ENCODE assay signal across 28 cellular contexts in genomic region chr5:171898879-171899278, GRCh38.
"Had no signal": no experiment of that assay in that cellular context is flagged by ENCODE, and none has a peak within 500 bp of the region (broad histone marks: within the 10 kb centered on the region; RNA-seq: fewer than 3 reads in every experiment).

No MANE protein-coding gene starts in this region.

- H3K4me1 ChIP-seq: suprapubic skin, testis, thyroid gland, tibial nerve, transverse colon, upper lobe of left lung, uterus had no signal

- H3K36me3 ChIP-seq: thoracic aorta, thyroid gland, tibial artery, tibial nerve, uterus, vagina had no signal

- H3K27ac ChIP-seq: stomach, suprapubic skin, testis, thoracic aorta, thyroid gland, tibial artery, tibial nerve, transverse colon, upper lobe of left lung, upper lobe of right lung, uterus, vagina had no signal

- H3K27ac Mint-ChIP-seq: stimulated activated memory B cell treated with anti-CD40 and anti-IgM and Interleukin-4, amounts not matched to agents 10 μg/mL and 1 μg/mL and 100 μg/mL, for 72 hours; stimulated activated naive B cell treated with anti-CD40 and anti-IgM and Interleukin-4, amounts not matched to agents 10 μg/mL and 1 μg/mL and 100 μg/mL, for 72 hours; stimulated activated naive CD8-positive, alpha-beta T cell treated with anti-CD3 and anti-CD28 coated beads, Interleukin-15, Interleukin-2, amounts not matched to agents 100 ng/mL and 50 ng/mL, for 24 hours; type B pancreatic cell had no signal

- H3K9me3 Mint-ChIP-seq: stimulated activated effector memory CD8-positive, alpha-beta T cell treated with anti-CD3 and anti-CD28 coated beads, Interleukin-12 subunit alpha, Interleukin-12 subunit beta, amount 100 ng/mL, for 72 hours; stimulated activated memory B cell treated with anti-CD40 and anti-IgM and Interleukin-4, amounts not matched to agents 10 μg/mL and 1 μg/mL and 100 μg/mL, for 72 hours; stimulated activated naive B cell treated with anti-CD40 and anti-IgM and Interleukin-4, amounts not matched to agents 10 μg/mL and 1 μg/mL and 100 μg/mL, for 72 hours; stimulated activated naive CD8-positive, alpha-beta T cell treated with anti-CD3 and anti-CD28 coated beads, Interleukin-15, amount 100 ng/mL, for 72 hours; stimulated activated naive CD8-positive, alpha-beta T cell treated with anti-CD3 and anti-CD28 coated beads, Interleukin-15, Interleukin-2, amounts not matched to agents 100 ng/mL and 50 ng/mL, for 24 hours; type B pancreatic cell had no signal

- H3K4me3 ChIP-seq: stomach, suprapubic skin, testis, thoracic aorta, thyroid gland, tibial artery, tibial nerve, transverse colon, upper lobe of left lung, upper lobe of right lung, uterus, vagina had no signal

- H3K4me3 Mint-ChIP-seq: stimulated activated effector memory CD8-positive, alpha-beta T cell treated with anti-CD3 and anti-CD28 coated beads, Interleukin-12 subunit alpha, Interleukin-12 subunit beta, amount 100 ng/mL, for 72 hours; stimulated activated memory B cell treated with anti-CD40 and anti-IgM and Interleukin-4, amounts not matched to agents 10 μg/mL and 1 μg/mL and 100 μg/mL, for 72 hours; stimulated activated naive B cell treated with anti-CD40 and anti-IgM and Interleukin-4, amounts not matched to agents 10 μg/mL and 1 μg/mL and 100 μg/mL, for 72 hours; stimulated activated naive CD8-positive, alpha-beta T cell treated with anti-CD3 and anti-CD28 coated beads, Interleukin-15, amount 100 ng/mL, for 72 hours; stimulated activated naive CD8-positive, alpha-beta T cell treated with anti-CD3 and anti-CD28 coated beads, Interleukin-15, Interleukin-2, amounts not matched to agents 100 ng/mL and 50 ng/mL, for 24 hours; type B pancreatic cell had no signal

- H3K27me3 Mint-ChIP-seq: stimulated activated memory B cell treated with anti-CD40 and anti-IgM and Interleukin-4, amounts not matched to agents 10 μg/mL and 1 μg/mL and 100 μg/mL, for 72 hours; stimulated activated naive B cell treated with anti-CD40 and anti-IgM and Interleukin-4, amounts not matched to agents 10 μg/mL and 1 μg/mL and 100 μg/mL, for 72 hours; stimulated activated naive CD8-positive, alpha-beta T cell treated with anti-CD3 and anti-CD28 coated beads, Interleukin-15, amount 100 ng/mL, for 72 hours; stimulated activated naive CD8-positive, alpha-beta T cell treated with anti-CD3 and anti-CD28 coated beads, Interleukin-15, Interleukin-2, amounts not matched to agents 100 ng/mL and 50 ng/mL, for 24 hours; type B pancreatic cell had no signal

- H3K9me3 ChIP-seq: stomach, suprapubic skin, testis, thoracic aorta, thyroid gland, tibial artery, tibial nerve, transverse colon, upper lobe of left lung, upper lobe of right lung, uterus, vagina had no signal

- ATAC-seq: stimulated activated effector memory CD8-positive, alpha-beta T cell treated with anti-CD3 and anti-CD28 coated beads, Interleukin-12 subunit alpha, Interleukin-12 subunit beta, amount 100 ng/mL, for 72 hours; stimulated activated memory B cell treated with anti-CD40 and anti-IgM and Interleukin-4, amounts not matched to agents 10 μg/mL and 1 μg/mL and 100 μg/mL, for 72 hours; stimulated activated naive B cell treated with anti-CD40 and anti-IgM and Interleukin-4, amounts not matched to agents 10 μg/mL and 1 μg/mL and 100 μg/mL, for 72 hours; stimulated activated naive CD8-positive, alpha-beta T cell treated with anti-CD3 and anti-CD28 coated beads, Interleukin-15, amount 100 ng/mL, for 72 hours; stimulated activated naive CD8-positive, alpha-beta T cell treated with anti-CD3 and anti-CD28 coated beads, Interleukin-15, Interleukin-2, amounts not matched to agents 100 U/mL and 50 U/mL, for 24 hours; upper lobe of right lung had no signal

- H3K27me3 ChIP-seq: stomach, suprapubic skin, testis, thyroid gland, tibial artery, tibial nerve, transverse colon, upper lobe of left lung, upper lobe of right lung, uterus, vagina had no signal

- DNase-seq: stimulated activated CD4-positive, alpha-beta T cell treated with anti-CD3 and anti-CD28 coated beads, Interleukin-2, amount 100 ng/mL, for 48 hours; stimulated activated CD4-positive, alpha-beta T cell treated with anti-CD3 and anti-CD28 coated beads, Interleukin-4, amount 100 ng/mL, for 1 hour; stimulated activated CD4-positive, alpha-beta T cell treated with anti-CD3 and anti-CD28 coated beads, Interleukin-4, amount 100 ng/mL, for 24 hours; stimulated activated CD4-positive, alpha-beta T cell treated with anti-CD3 and anti-CD28 coated beads, Interleukin-4, amount 100 ng/mL, for 4 hours; stimulated activated CD8-positive, alpha-beta memory T cell treated with anti-CD3 and anti-CD28 coated beads, Interleukin-4, amount 100 ng/mL, for 48 hours; stimulated activated naive B cell treated with anti-CD40 and anti-IgM and Interleukin-4, amounts not matched to agents 10 μg/mL and 1 μg/mL and 100 μg/mL, for 72 hours; stimulated activated naive CD4-positive, alpha-beta T cell; stimulated activated naive CD4-positive, alpha-beta T cell treated with Interleukin-2 at 50 U/mL for 16 hours; stimulated activated naive CD8-positive, alpha-beta T cell treated with anti-CD3 and anti-CD28 coated beads, Interleukin-15, amount 100 ng/mL, for 72 hours; stimulated activated naive CD8-positive, alpha-beta T cell treated with anti-CD3 and anti-CD28 coated beads, Interleukin-15, Interleukin-2, amounts not matched to agents 100 U/mL and 50 U/mL, for 24 hours; stomach; substantia nigra; testis; thyroid gland; tibial artery; transverse colon; trophoblast cell; upper lobe of left lung; upper lobe of right lung; uterus had no signal
